19 cellular contexts compared by ENCODE assay signal in the genomic region with DNA sequence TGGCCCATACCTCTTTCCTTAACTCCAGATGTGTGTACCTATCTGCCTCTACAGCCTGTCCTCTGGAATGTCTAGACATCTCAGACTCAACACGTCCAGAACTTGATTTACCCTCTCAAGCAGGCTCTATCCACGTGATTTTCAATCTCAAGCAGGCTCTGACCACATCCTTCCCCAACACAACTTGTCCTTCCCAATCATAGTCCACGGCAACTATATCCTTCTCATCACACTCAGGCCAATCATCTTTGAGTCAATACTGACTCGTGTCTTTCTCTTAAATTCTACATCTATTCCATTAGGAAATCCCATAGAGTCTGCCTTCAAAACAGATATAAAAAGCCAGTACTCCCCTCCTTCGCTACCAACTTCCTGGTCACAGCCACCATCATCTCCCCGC.
A peak's percentile ranks its signal among the peaks of the same experiment; 100 is the strongest.
DNase-seq lines count a peak whose midpoint lies in the region; ATAC-seq, FAIRE-seq and TF ChIP-seq lines count a peak whose summit lies in the region.
"Had no signal": no experiment of that assay in that cellular context is flagged by ENCODE, and none has a peak within 500 bp of the region (broad histone marks: within the 10 kb centered on the region; RNA-seq: fewer than 3 reads in every experiment).

No MANE protein-coding gene starts in this region.

- H3K9me3 ChIP-seq in PC-3 (ENCODE audit: low read length): no peaks in the 10 kb centered on the region
- no peaks in the 10 kb centered on the region for H3K9me3 ChIP-seq in smooth muscle cell (replicated peaks; ENCODE audit: low read depth)
- H3K9me3 ChIP-seq in T-helper 17 cell (ENCODE audit: control insufficient read depth, low read length, poor library complexity, severe bottlenecking): no peaks in the 10 kb centered on the region
- H3K9me3 ChIP-seq: SJSA1 had no signal

- no peak overlapping the region for H3K27ac Mint-ChIP-seq in T-helper 17 cell

- no peaks in the 10 kb centered on the region for H3K9me2 ChIP-seq in PC-3 (replicated peaks; ENCODE audit: low read length)

- intact Hi-C loops in PC-3 (cut with micrococcal nuclease): no loop called here

- no peak overlapping the region for H3K4me3 Mint-ChIP-seq in T-helper 17 cell
- H3K4me3 Mint-ChIP-seq: CD4-positive, CD25-positive, alpha-beta regulatory T cell had no signal

- H3K4me2 ChIP-seq in PC-3 (ENCODE audit: low read length) (no peak overlapping the region), smooth muscle cell (peak overlapping the region; percentile 31)

- H2AFZ ChIP-seq in PC-3 (ENCODE audit: low read length): no peak overlapping the region
- no peak overlapping the region for H2AFZ ChIP-seq in smooth muscle cell (ENCODE audit: low read depth)
- H2AFZ ChIP-seq: GM23248 had no signal

- H3K36me3 Mint-ChIP-seq in T-helper 17 cell (ENCODE audit: low read depth): no peaks in the 10 kb centered on the region

- H3K9ac ChIP-seq in PC-3 (ENCODE audit: low read length): no peak overlapping the region
- peak overlapping the region; percentile 50 for H3K9ac ChIP-seq in smooth muscle cell (ENCODE audit: low read depth)
- H3K9ac ChIP-seq: GM23248 had no signal

- no peak overlapping the region for H3K4me3 ChIP-seq in PC-3 (ENCODE audit: low read length)
- no peak overlapping the region for H3K4me3 ChIP-seq in smooth muscle cell
- H3K4me3 ChIP-seq: GM23248, SJSA1 had no signal

- CTCF ChIA-PET in PC-3 (lab: Charles Lee): no interaction called here

- H3K4me1 Mint-ChIP-seq in T-helper 17 cell: peaks cover 14% of the 10 kb centered on the region

- no peak for DNase-seq in GM19239 (ENCODE audit: insufficient read length, low spot score)
- peak; percentile 23 for DNase-seq in PC-3
- DNase-seq in epithelial cell of prostate (ENCODE audit: low read depth, low spot score): no peak
- DNase-seq in smooth muscle cell (lab: John Stamatoyannopoulos, UW; ENCODE audit: unreplicated experiment): no peak
- DNase-seq in hippocampal formation (lab: John Stamatoyannopoulos, UW): no peak
- no peak for DNase-seq in T-helper 17 cell
- DNase-seq: AML-193; CD4-positive, CD25-positive, alpha-beta regulatory T cell; COR-L47; GF-D8; GM23248; HCEC 1CT; MM.1S; NCI-H1092; NCI-H146; NCI-H2081 treated with DMSO at 0.1 percent for 48 hours; NCI-H748 treated with DMSO at 0.1 percent for 48 hours had no signal

- 77% methylated on average over 6 of the region's 6 CpGs for WGBS in smooth muscle cell (ENCODE audit: low lambda C conversion rate)

- FAIRE-seq in GM19239 (lab: Jason Lieb, UNC): peak; percentile 14

- no peaks in the 10 kb centered on the region for H3F3A ChIP-seq in PC-3 (ENCODE audit: low read length, unreplicated experiment)
- peaks cover 30% of the 10 kb centered on the region for H3F3A ChIP-seq in smooth muscle cell (ENCODE audit: low read depth)

- H3K79me2 ChIP-seq in PC-3 (ENCODE audit: low read length): no peaks in the 10 kb centered on the region
- H3K79me2 ChIP-seq in smooth muscle cell (ENCODE audit: low read depth): peaks cover 31% of the 10 kb centered on the region

- no peaks in the 10 kb centered on the region for H3K27me3 ChIP-seq in PC-3 (ENCODE audit: low read length)
- H3K27me3 ChIP-seq in smooth muscle cell (ENCODE audit: low read depth): no peaks in the 10 kb centered on the region
- H3K27me3 ChIP-seq: SJSA1 had no signal

- no peak for ATAC-seq in PC-3
- ATAC-seq in HG02973 (IDR thresholded peaks at IDR 0.05; ENCODE audit: unreplicated experiment): no peak
- no peak for ATAC-seq in T-helper 17 cell

- no peak overlapping the region for H3K27ac ChIP-seq in PC-3 (ENCODE audit: low read length)
- peak overlapping the region; percentile 61 for H3K27ac ChIP-seq in epithelial cell of prostate
- H3K27ac ChIP-seq in smooth muscle cell (ENCODE audit: low read depth): peak overlapping the region; percentile 94
- H3K27ac ChIP-seq: GM23248, SJSA1 had no signal

- H3K27me3 Mint-ChIP-seq in T-helper 17 cell: no peaks in the 10 kb centered on the region
- H3K27me3 Mint-ChIP-seq: CD4-positive, CD25-positive, alpha-beta regulatory T cell had no signal

- H3K4me1 ChIP-seq in PC-3 (ENCODE audit: insufficient read depth, low read length) (peaks cover 13% of the 10 kb centered on the region), smooth muscle cell (ENCODE audit: low read depth) (peaks cover 10% of the 10 kb centered on the region)

- H4K20me1 ChIP-seq in PC-3 (ENCODE audit: low read length) (no peaks in the 10 kb centered on the region), smooth muscle cell (ENCODE audit: low read depth) (no peaks in the 10 kb centered on the region)

- TF ChIP-seq CTCF in PC-3 (conservative IDR thresholded peaks at IDR 0.05; ENCODE audit: low read depth, low read length) (no peak), smooth muscle cell (IDR thresholded peaks at IDR 0.05; ENCODE audit: borderline replicate concordance, insufficient read depth, poor library complexity, severe bottlenecking) (no peak)

- no TSS peak for BruUV-seq in PC-3 (replicated peaks; lab: Mats Ljungman, UMichigan)

- H3K36me3 ChIP-seq in PC-3 (ENCODE audit: low read depth, low read length) (no peaks in the 10 kb centered on the region), smooth muscle cell (ENCODE audit: low read depth) (no peaks in the 10 kb centered on the region)
- H3K36me3 ChIP-seq: SJSA1 had no signal

- POLR2A ChIA-PET in PC-3 (lab: Charles Lee; ENCODE audit: unreplicated experiment): interaction anchor here (0.6 kb wide), 1 partner anchor 72 kb away, joined by 4 read pairs; no protein-coding TSS in a partner anchor
